9 cellular contexts compared by ENCODE assay signal in the genomic region with DNA sequence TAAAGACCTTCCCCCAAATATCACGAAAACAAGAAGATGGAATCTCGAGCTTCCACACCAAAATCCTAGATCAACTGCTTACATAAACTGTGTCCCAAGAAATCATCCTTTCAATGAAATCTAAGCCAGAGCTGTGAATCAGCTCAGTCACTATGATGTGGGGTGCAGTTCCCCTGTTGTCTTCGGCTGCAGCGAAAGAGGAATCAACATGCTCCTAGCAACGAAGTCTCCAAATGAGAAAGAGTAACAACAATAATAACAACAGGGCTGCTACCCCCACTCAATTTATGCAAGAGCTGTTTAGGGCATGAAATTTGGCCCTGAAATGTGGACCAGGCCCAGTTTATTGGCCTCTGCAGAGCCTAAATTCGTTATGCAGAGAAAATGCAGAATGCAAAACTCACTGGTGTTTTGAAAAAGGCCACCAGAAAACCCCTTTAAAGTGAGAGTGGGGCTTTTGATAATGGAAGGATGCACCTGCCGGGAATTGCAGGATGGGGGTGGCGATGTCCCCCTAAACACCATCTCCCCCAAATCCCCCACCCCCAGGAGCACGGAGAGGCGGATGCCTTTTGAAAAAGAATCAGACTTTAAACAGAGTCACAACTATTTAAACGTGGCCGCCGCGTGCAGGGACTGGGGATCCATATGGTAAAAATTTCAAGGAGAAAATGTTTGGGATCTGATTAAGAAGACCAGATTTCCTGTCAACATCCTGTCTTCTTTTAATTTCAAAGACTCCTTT. TPM values are rescaled to one million over a fixed set of nuclear protein-coding genes. Genes with fewer than 3 reads are reported as not detected.
DNase-seq lines count a peak whose midpoint lies in the region; ATAC-seq and TF ChIP-seq lines count a peak whose summit lies in the region.
"Had no signal": no experiment of that assay in that cellular context is flagged by ENCODE, and none has a peak within 500 bp of the region (broad histone marks: within the 10 kb centered on the region; RNA-seq: fewer than 3 reads in every experiment).

No MANE protein-coding gene starts in this region.

- H3K27me3 Mint-ChIP-seq in activated naive CD4-positive, alpha-beta T cell treated with anti-CD3 and anti-CD28 coated beads, Interleukin-2, amount 10 ng/mL, durations not matched to agents 7 days and 5 days = no peaks in the 10 kb centered on the region
- H3K27me3 Mint-ChIP-seq in T-cell = no peaks in the 10 kb centered on the region

- TF ChIP-seq EP300 in suprapubic skin (IDR thresholded peaks at IDR 0.05) = no peak

- H3K4me3 Mint-ChIP-seq in activated naive CD4-positive, alpha-beta T cell treated with anti-CD3 and anti-CD28 coated beads, Interleukin-2, amount 10 ng/mL, durations not matched to agents 7 days and 5 days = peak overlapping the region; percentile 93
- H3K4me3 Mint-ChIP-seq in T-cell = peak overlapping the region; percentile 96 to 98 (median 98)

- H3K27ac ChIP-seq in suprapubic skin = peak overlapping the region; percentile 82
- H3K27ac ChIP-seq in aorta (ENCODE audit: low read depth in 1 of 2, low read length in 2 of 2) = no peak overlapping the region

- H3K36me3 ChIP-seq in suprapubic skin (no peaks in the 10 kb centered on the region), aorta (ENCODE audit: control insufficient read depth in 1 of 2, insufficient read depth in 2 of 2, low read length in 1 of 2) (no peaks in the 10 kb centered on the region)

- peaks cover 71% of the 10 kb centered on the region for H3K4me1 Mint-ChIP-seq in activated naive CD4-positive, alpha-beta T cell treated with anti-CD3 and anti-CD28 coated beads, Interleukin-2, amount 10 ng/mL, durations not matched to agents 7 days and 5 days
- peaks cover 51 to 68% (median 66%) of the 10 kb centered on the region in 3 donors for H3K4me1 Mint-ChIP-seq in T-cell

- H3K27ac Mint-ChIP-seq in activated naive CD4-positive, alpha-beta T cell treated with anti-CD3 and anti-CD28 coated beads, Interleukin-2, amount 10 ng/mL, durations not matched to agents 7 days and 5 days = peak overlapping the region; percentile 93
- H3K27ac Mint-ChIP-seq in T-cell = peak overlapping the region; percentile 89 to 96

- WGBS in suprapubic skin = 33% methylated on average over 14 of the region's 14 CpGs
- 75 to 85% methylated on average over 14 of the region's 14 CpGs for WGBS in aorta, 2 donors

- H3K9me3 Mint-ChIP-seq in activated naive CD4-positive, alpha-beta T cell treated with anti-CD3 and anti-CD28 coated beads, Interleukin-2, amount 10 ng/mL, durations not matched to agents 7 days and 5 days = no peaks in the 10 kb centered on the region
- H3K9me3 Mint-ChIP-seq in T-cell = no peaks in the 10 kb centered on the region

- intact Hi-C loops in aorta (cut with DNase I) = no loop called here

- DNase-seq in activated naive CD4-positive, alpha-beta T cell treated with anti-CD3 and anti-CD28 coated beads, Interleukin-2, amount 10 ng/mL, durations not matched to agents 7 days and 5 days = no peak
- DNase-seq in activated naive CD4-positive, alpha-beta T cell (lab: John Stamatoyannopoulos, UW) = no peak
- no peak for DNase-seq in T-cell
- DNase-seq in fibroblast of the aortic adventitia (ENCODE audit: low read depth) = peak; percentile 47
- DNase-seq in suprapubic skin (ENCODE audit: low spot score in 2 of 2) = no peak
- DNase-seq in NK-92 (lab: John Stamatoyannopoulos, UW; ENCODE audit: unreplicated experiment) = no peak
- DNase-seq in SIG-M5 treated with dmso at 0.1 percent for 504 hours (lab: John Stamatoyannopoulos, UW; ENCODE audit: unreplicated experiment) = no peak
- DNase-seq in aorta = no peak
- DNase-seq: amniotic stem cell had no signal

- H3K27me3 ChIP-seq in suprapubic skin (peaks cover 98% of the 10 kb centered on the region), aorta (ENCODE audit: control insufficient read depth in 1 of 2, insufficient read depth in 2 of 2, low read length in 1 of 2) (no peaks in the 10 kb centered on the region)

- H3K36me3 Mint-ChIP-seq in activated naive CD4-positive, alpha-beta T cell treated with anti-CD3 and anti-CD28 coated beads, Interleukin-2, amount 10 ng/mL, durations not matched to agents 7 days and 5 days = peaks cover 63% of the 10 kb centered on the region
- H3K36me3 Mint-ChIP-seq in T-cell = peaks cover 26% of the 10 kb centered on the region

- H3K4me3 ChIP-seq in fibroblast of the aortic adventitia (ENCODE audit: low read depth, low read length) (no peak overlapping the region), suprapubic skin (peak overlapping the region; percentile 53), aorta (ENCODE audit: low read length in 2 of 2) (no peak overlapping the region)

- CTCF ChIA-PET in activated naive CD4-positive, alpha-beta T cell treated with anti-CD3 and anti-CD28 coated beads, Interleukin-2, amount 10 ng/mL, durations not matched to agents 7 days and 5 days (lab: Charles Lee) = interaction anchor here (0.8 to 11.0 kb wide), 5 partner anchors 54 to 173 kb away, joined by 3 to 114 read pairs (median 3); no protein-coding TSS in a partner anchor
- CTCF ChIA-PET in T-cell (lab: Charles Lee) = interaction anchor here (0.6 to 4.0 kb wide), 6 partner anchors 15 to 138 kb away, joined by 3 to 19 read pairs (median 4); no protein-coding TSS in a partner anchor

- H3K9me3 ChIP-seq in suprapubic skin (no peaks in the 10 kb centered on the region), aorta (ENCODE audit: control insufficient read depth, low read length) (no peaks in the 10 kb centered on the region)

- ATAC-seq in T-cell (replicated peaks in 1 of 4) (no peak), aorta (ENCODE audit: low FRiP score) (no peak)

- POLR2A ChIA-PET in T-cell (lab: Charles Lee) = interaction anchor here (0.5 to 10.4 kb wide), 6 partner anchors 9 to 109 kb away, joined by 3 to 91 read pairs (median 4); no protein-coding TSS in a partner anchor

- TF ChIP-seq CTCF in fibroblast of the aortic adventitia (IDR thresholded peaks at IDR 0.05; ENCODE audit: insufficient read depth, low read length) (no peak), suprapubic skin (IDR thresholded peaks at IDR 0.05) (no peak)

- H3K4me1 ChIP-seq in suprapubic skin = peaks cover 56% of the 10 kb centered on the region
- no peaks in the 10 kb centered on the region for H3K4me1 ChIP-seq in aorta (ENCODE audit: control insufficient read depth in 1 of 2, insufficient read depth in 2 of 2, low read length in 2 of 2)

- TF ChIP-seq POLR2A in suprapubic skin (IDR thresholded peaks at IDR 0.05) = no peak

RNA-seq across cellular contexts. Expression of a gene that starts 2.0 kb away (rescaled TPM):
- total RNA-seq in T-cell (100 to 1,000 TPM; 140 to 220 (median 145) TPM), fibroblast of the aortic adventitia (ENCODE audit: low replicate concordance) (not detected in 2 replicates), suprapubic skin (10 to 100 TPM in 3 of 4 donors, 1 to 10 TPM in 1; 7.9 to 18.7 (median 13.8) TPM), aorta (1 to 10 TPM; 2.9 to 4.4 TPM)
- 1 to 10 TPM; 1.1 to 1.3 TPM for polyA plus RNA-seq in aorta

Comparison
In these comparisons a context has a peak if more than half of its experiments do, and no peak if none do; other contexts are left out.
1. RNA of a gene that starts 2.0 kb away (total RNA-seq): 140 to 220 TPM in T-cell; 7.9 to 18.7 TPM in suprapubic skin, 2.9 to 4.4 TPM in aorta and not detected in fibroblast of the aortic adventitia; every median in the first group is over 4 times any median in the second.